ENCODE assay signal across 16 cellular contexts in the genomic region with DNA sequence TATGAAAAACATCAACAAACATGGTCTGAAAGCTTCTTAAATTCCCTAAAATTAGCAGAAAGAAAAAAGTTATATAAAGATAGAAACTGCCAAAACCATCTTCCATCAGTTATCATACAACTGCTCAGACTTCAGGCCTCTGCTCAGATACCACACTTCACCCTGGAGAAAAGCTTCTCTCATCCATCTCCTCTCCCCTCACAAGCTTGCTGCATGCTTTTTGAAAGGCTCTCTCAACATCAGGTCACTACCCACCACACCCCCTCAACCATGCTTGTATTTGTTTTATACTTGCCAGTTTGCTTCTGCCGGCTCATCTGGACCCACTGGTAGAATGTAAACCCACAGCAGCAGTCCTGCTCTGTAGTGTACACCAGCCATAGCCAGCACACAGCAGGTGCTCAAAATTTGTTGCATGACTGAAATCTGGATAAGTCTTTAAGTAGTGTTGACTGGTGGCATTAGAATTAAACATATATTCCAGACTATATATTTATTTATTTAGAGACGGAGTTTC. TPM values are rescaled to one million over a fixed set of nuclear protein-coding genes. Genes with fewer than 3 reads are reported as not detected.
DNase-seq lines count a peak whose midpoint lies in the region; ATAC-seq and TF ChIP-seq lines count a peak whose summit lies in the region.
"Had no signal": no experiment of that assay in that cellular context is flagged by ENCODE, and none has a peak within 500 bp of the region (broad histone marks: within the 10 kb centered on the region; RNA-seq: fewer than 3 reads in every experiment).

No MANE protein-coding gene starts in this region.

- H3K4me1 Mint-ChIP-seq in CD8-positive, alpha-beta memory T cell: peaks cover 76 to 94% (median 93%) of the 10 kb centered on the region in 3 donors
- H3K4me1 Mint-ChIP-seq in HFFc6 (ENCODE audit: low read depth): peaks cover 54% of the 10 kb centered on the region
- peaks cover 42% of the 10 kb centered on the region for H3K4me1 Mint-ChIP-seq in activated naive CD8-positive, alpha-beta T cell treated with anti-CD3 and anti-CD28 coated beads, Interleukin-2, amount 10 ng/mL, durations not matched to agents 7 days and 5 days
- peaks cover 32% of the 10 kb centered on the region for H3K4me1 Mint-ChIP-seq in nephron progenitor cell

- no peaks in the 10 kb centered on the region for H3K9me3 ChIP-seq in CD8-positive, alpha-beta memory T cell (ENCODE audit: low read length)

- TF ChIP-seq CTCF in HFFc6 (IDR thresholded peaks at IDR 0.05) (no peak), nephron progenitor cell (IDR thresholded peaks at IDR 0.05) (no peak)

- no peaks in the 10 kb centered on the region for H3K9me3 Mint-ChIP-seq in CD8-positive, alpha-beta memory T cell
- H3K9me3 Mint-ChIP-seq in HFFc6: no peaks in the 10 kb centered on the region
- no peaks in the 10 kb centered on the region for H3K9me3 Mint-ChIP-seq in activated naive CD8-positive, alpha-beta T cell treated with anti-CD3 and anti-CD28 coated beads, Interleukin-2, amount 10 ng/mL, durations not matched to agents 7 days and 5 days
- H3K9me3 Mint-ChIP-seq in nephron progenitor cell: no peaks in the 10 kb centered on the region

- H3K27me3 Mint-ChIP-seq in CD8-positive, alpha-beta memory T cell: no peaks in the 10 kb centered on the region
- H3K27me3 Mint-ChIP-seq in HFFc6 (ENCODE audit: insufficient read depth) (no peaks in the 10 kb centered on the region; the same call in 1 of the 2 replicates), nephron progenitor cell (ENCODE audit: low read depth, poor library complexity) (peaks cover 2% of the 10 kb centered on the region)
- no peaks in the 10 kb centered on the region for H3K27me3 Mint-ChIP-seq in activated naive CD8-positive, alpha-beta T cell treated with anti-CD3 and anti-CD28 coated beads, Interleukin-2, amount 10 ng/mL, durations not matched to agents 7 days and 5 days

- no peak overlapping the region for H3K27ac ChIP-seq in CD8-positive, alpha-beta memory T cell (ENCODE audit: low read depth, low read length)

- no peak for ATAC-seq in activated naive CD8-positive, alpha-beta T cell treated with anti-CD3 and anti-CD28 coated beads, Interleukin-2, amount 10 ng/mL, durations not matched to agents 7 days and 5 days (ENCODE audit: low read depth)
- no peak for ATAC-seq in GM21526 (IDR thresholded peaks at IDR 0.05; ENCODE audit: low FRiP score, unreplicated experiment)
- ATAC-seq: HCT116 had no signal

- H3K4me3 ChIP-seq in CD8-positive, alpha-beta memory T cell (ENCODE audit: low read length): no peak overlapping the region
- H3K4me3 ChIP-seq: cardiac muscle cell had no signal

- H3K36me3 Mint-ChIP-seq in CD8-positive, alpha-beta memory T cell: peaks cover 6 to 68% (median 9%) of the 10 kb centered on the region in 3 donors
- peaks cover 15% of the 10 kb centered on the region for H3K36me3 Mint-ChIP-seq in HFFc6 (ENCODE audit: low read depth)
- H3K36me3 Mint-ChIP-seq in activated naive CD8-positive, alpha-beta T cell treated with anti-CD3 and anti-CD28 coated beads, Interleukin-2, amount 10 ng/mL, durations not matched to agents 7 days and 5 days: peaks cover 28% of the 10 kb centered on the region
- peaks cover 72% of the 10 kb centered on the region for H3K36me3 Mint-ChIP-seq in nephron progenitor cell (ENCODE audit: low read depth)

- peaks cover 15% of the 10 kb centered on the region for H3K36me3 ChIP-seq in CD8-positive, alpha-beta memory T cell (ENCODE audit: insufficient read depth, low read length)

- no peaks in the 10 kb centered on the region for H3K27me3 ChIP-seq in CD8-positive, alpha-beta memory T cell (ENCODE audit: insufficient read depth, low read length, poor library complexity, severe bottlenecking)
- H3K27me3 ChIP-seq: cardiac muscle cell had no signal

- POLR2A ChIA-PET in CD8-positive, alpha-beta memory T cell (lab: Charles Lee): no interaction called here
- POLR2A ChIA-PET in activated naive CD8-positive, alpha-beta T cell treated with anti-CD3 and anti-CD28 coated beads, Interleukin-2, amount 10 ng/mL, durations not matched to agents 7 days and 5 days (lab: Charles Lee): no interaction called here

- H3K4me3 Mint-ChIP-seq in CD8-positive, alpha-beta memory T cell: peak overlapping the region in 6 of 7 donors; percentile 19 to 57 (median 47)
- H3K4me3 Mint-ChIP-seq in HFFc6 (peak overlapping the region; percentile 50), nephron progenitor cell (no peak overlapping the region)
- H3K4me3 Mint-ChIP-seq in activated naive CD8-positive, alpha-beta T cell treated with anti-CD3 and anti-CD28 coated beads, Interleukin-2, amount 10 ng/mL, durations not matched to agents 7 days and 5 days: no peak overlapping the region

- peaks cover 54% of the 10 kb centered on the region for H3K4me1 ChIP-seq in CD8-positive, alpha-beta memory T cell (ENCODE audit: insufficient read depth, low read length)

- DNase-seq in CD8-positive, alpha-beta memory T cell: no peak
- DNase-seq in HFFc6 (no peak), nephron progenitor cell (no peak), SKM-1 (lab: John Stamatoyannopoulos, UW; ENCODE audit: unreplicated experiment) (no peak), HPDE6-E6E7 (ENCODE audit: extremely low spot score) (no peak)
- DNase-seq in activated naive CD8-positive, alpha-beta T cell treated with anti-CD3 and anti-CD28 coated beads, Interleukin-2, amount 10 ng/mL, durations not matched to agents 7 days and 5 days: no peak
- DNase-seq: DMS153; erythroblast; hippocampal formation; NCI-H1930; OCI-M1; stimulated activated CD4-positive, alpha-beta T cell treated with anti-CD3 and anti-CD28 coated beads, Interleukin-2, amount 100 ng/mL, for 24 hours; T-helper 9 cell had no signal

- H3K27ac Mint-ChIP-seq in CD8-positive, alpha-beta memory T cell: peak overlapping the region; percentile 33 to 82 (median 64)
- no peak overlapping the region for H3K27ac Mint-ChIP-seq in HFFc6
- peak overlapping the region; percentile 11 for H3K27ac Mint-ChIP-seq in activated naive CD8-positive, alpha-beta T cell treated with anti-CD3 and anti-CD28 coated beads, Interleukin-2, amount 10 ng/mL, durations not matched to agents 7 days and 5 days
- H3K27ac Mint-ChIP-seq in nephron progenitor cell: peak overlapping the region; percentile 84

- CTCF ChIA-PET in CD8-positive, alpha-beta memory T cell (lab: Charles Lee): no interaction called here

RNA-seq across cellular contexts. Expression of a gene that starts 8.8 kb away (rescaled TPM):
- total RNA-seq in CD8-positive, alpha-beta memory T cell: 100 to 1,000 TPM; 242 to 249 TPM
- 130 TPM for polyA plus RNA-seq in CD8-positive, alpha-beta memory T cell
- total RNA-seq in HFFc6 (2021; fragmentation: NEBNext Ultra II Directional; extraction: Animal tissue kit (Norgen Biotek cat#: 25700)): 100 to 1,000 TPM in 5 of 6 experiments, 10 to 100 TPM in 1; 95.2 to 140 (median 134) TPM
- total RNA-seq in activated naive CD8-positive, alpha-beta T cell treated with anti-CD3 and anti-CD28 coated beads, Interleukin-2, amount 10 ng/mL, durations not matched to agents 7 days and 5 days: 100 to 1,000 TPM; 156 to 160 TPM

RNA-seq across cellular contexts. Expression of a gene that starts 45.0 kb away (rescaled TPM):
- total RNA-seq in CD8-positive, alpha-beta memory T cell: 10 to 100 TPM; 18.5 to 20.2 TPM
- polyA plus RNA-seq in CD8-positive, alpha-beta memory T cell: 17.6 TPM
- under 1 TPM in 5 of 6 experiments, not detected in 1; 0.09 to 0.71 (median 0.33) TPM for total RNA-seq in HFFc6 (2021; fragmentation: NEBNext Ultra II Directional; extraction: Animal tissue kit (Norgen Biotek cat#: 25700))
- total RNA-seq in activated naive CD8-positive, alpha-beta T cell treated with anti-CD3 and anti-CD28 coated beads, Interleukin-2, amount 10 ng/mL, durations not matched to agents 7 days and 5 days: 10 to 100 TPM; 20.3 to 21.0 TPM

Comparison
In these comparisons a context has a peak if more than half of its experiments do, and no peak if none do; other contexts are left out.
1. H3K4me3 Mint-ChIP-seq: peak in CD8-positive, alpha-beta memory T cell (6 of 7) and HFFc6 (single experiment); none in activated naive CD8-positive, alpha-beta T cell treated with anti-CD3 and anti-CD28 coated beads, Interleukin-2, amount 10 ng/mL, durations not matched to agents 7 days and 5 days (single experiment) and nephron progenitor cell (single experiment).
2. RNA of a gene that starts 45.0 kb away (total RNA-seq): 20.3 to 21.0 TPM in activated naive CD8-positive, alpha-beta T cell treated with anti-CD3 and anti-CD28 coated beads, Interleukin-2, amount 10 ng/mL, durations not matched to agents 7 days and 5 days and 18.5 to 20.2 TPM in CD8-positive, alpha-beta memory T cell; 0.09 to 0.71 TPM in HFFc6; every median in the first group is over 10 times any median in the second.